In genomic region chr4:72677886-72678285, GRCh38 we compare ENCODE assay signal across 39 cellular contexts.
"Had no signal": no experiment of that assay in that cellular context is flagged by ENCODE, and none has a peak within 500 bp of the region (broad histone marks: within the 10 kb centered on the region; RNA-seq: fewer than 3 reads in every experiment).

No MANE protein-coding gene starts in this region.

- DNase-seq: activated effector memory CD4-positive, alpha-beta T cell treated with anti-CD3 and anti-CD28 coated beads, Interleukin-2, amount 50 U/mL, for 16 hours; activated effector memory CD4-positive, alpha-beta T cell treated with Interleukin-2 at 50 U/mL for 16 hours; activated gamma-delta T cell; activated gamma-delta T cell treated with Interleukin-2 at 50 U/mL for 16 hours; activated naive CD4-positive, alpha-beta T cell; activated naive CD4-positive, alpha-beta T cell treated with anti-CD3 and anti-CD28 coated beads for 36 hours; activated naive CD4-positive, alpha-beta T cell treated with anti-CD3 and anti-CD28 coated beads, Interleukin-2, amount 10 ng/mL, durations not matched to agents 7 days and 5 days; activated naive CD4-positive, alpha-beta T cell treated with anti-CD3 and anti-CD28 coated beads, Interleukin-2, amount 50 U/mL, for 16 hours; activated naive CD4-positive, alpha-beta T cell treated with Interleukin-2 at 50 U/mL for 16 hours; activated naive CD8-positive, alpha-beta T cell treated with anti-CD3 and anti-CD28 coated beads for 36 hours; activated naive CD8-positive, alpha-beta T cell treated with anti-CD3 and anti-CD28 coated beads, Interleukin-2, amount 10 ng/mL, durations not matched to agents 7 days and 5 days; activated naive CD8-positive, alpha-beta T cell treated with anti-CD3 and anti-CD28 coated beads, Interleukin-2, amount 50 U/mL, for 24 hours; activated T-cell treated with anti-CD3 and anti-CD28 coated beads, Interleukin-2, amount 50 U/mL, for 1 hour; activated T-cell treated with anti-CD3 and anti-CD28 coated beads, Interleukin-2, amount 50 U/mL, for 24 hours; activated T-cell treated with anti-CD3 and anti-CD28 coated beads, Interleukin-2, amount 50 U/mL, for 4 hours; activated T-cell treated with anti-CD3 and anti-CD28 coated beads, Interleukin-2, amount 50 U/mL, for 48 hours; activated T-cell treated with anti-CD3 and anti-CD28 coated beads, Interleukin-2, amount 50 U/mL, for 72 hours; adrenal gland; amniotic stem cell; amygdala; anterior cingulate cortex; aorta; brain microvascular endothelial cell; central memory CD4-positive, alpha-beta T cell; cerebellar nuclear complex had no signal

- H3K27me3 ChIP-seq: adrenal gland, ascending aorta, body of pancreas, brain microvascular endothelial cell, breast epithelium, cardiac muscle cell had no signal

- H3K27me3 Mint-ChIP-seq: activated naive CD4-positive, alpha-beta T cell treated with anti-CD3 and anti-CD28 coated beads, Interleukin-2, amount 10 ng/mL, durations not matched to agents 7 days and 5 days; activated naive CD8-positive, alpha-beta T cell treated with anti-CD3 and anti-CD28 coated beads, Interleukin-2, amount 10 ng/mL, durations not matched to agents 7 days and 5 days; activated T-helper 17 cell treated with anti-CD3 and anti-CD28 coated beads, Interleukin-2, amount 50 U/mL, for 72 hours had no signal

- H3K9me3 ChIP-seq: ascending aorta, body of pancreas, breast epithelium had no signal

- H3K4me1 Mint-ChIP-seq: activated naive CD4-positive, alpha-beta T cell treated with anti-CD3 and anti-CD28 coated beads, Interleukin-2, amount 10 ng/mL, durations not matched to agents 7 days and 5 days; activated naive CD4-positive, alpha-beta T cell treated with anti-CD3 and anti-CD28 coated beads, Interleukin-2, amount 50 U/mL, for 24 hours; activated naive CD8-positive, alpha-beta T cell treated with anti-CD3 and anti-CD28 coated beads for 36 hours; activated naive CD8-positive, alpha-beta T cell treated with anti-CD3 and anti-CD28 coated beads, Interleukin-2, amount 10 ng/mL, durations not matched to agents 7 days and 5 days; activated naive CD8-positive, alpha-beta T cell treated with anti-CD3 and anti-CD28 coated beads, Interleukin-2, amount 50 U/mL, for 24 hours; activated T-helper 17 cell treated with anti-CD3 and anti-CD28 coated beads, Interleukin-2, amount 50 U/mL, for 72 hours; brain; central memory CD8-positive, alpha-beta T cell had no signal

- H3K9me3 Mint-ChIP-seq: activated naive CD4-positive, alpha-beta T cell treated with anti-CD3 and anti-CD28 coated beads for 36 hours; activated naive CD4-positive, alpha-beta T cell treated with anti-CD3 and anti-CD28 coated beads, Interleukin-2, amount 10 ng/mL, durations not matched to agents 7 days and 5 days; activated naive CD8-positive, alpha-beta T cell treated with anti-CD3 and anti-CD28 coated beads for 36 hours; activated T-cell treated with anti-CD3 and anti-CD28 coated beads, Interleukin-2, amount 50 U/mL, for 24 hours; activated T-helper 1 cell treated with anti-CD3 and anti-CD28 coated beads, Interleukin-12 subunit alpha, Interleukin-12 subunit beta, Interleukin-2, Interleukin-4 antibody, amounts not matched to agents 30 ng/mL and 10 ng/mL and 1 ng/mL, durations not matched to agents 14 hours and 24 hours and 36 hours; activated T-helper 17 cell treated with anti-CD3 and anti-CD28 coated beads, Interleukin-2, amount 50 U/mL, for 72 hours; activated T-helper 2 cell treated with anti-CD3 and anti-CD28 coated beads, Interferon-gamma antibody, Interleukin-2, Interleukin-4, amounts not matched to agents 10 μg/mL and 5 μg/mL and 100 μg/mL, durations not matched to agents 14 hours and 24 hours and 36 hours had no signal

- FAIRE-seq: astrocyte, bronchial epithelial cell had no signal

- H3K4me3 ChIP-seq: adrenal gland, ascending aorta, body of pancreas, breast epithelium, cardiac muscle cell had no signal

- H3K27ac ChIP-seq: adrenal gland, ascending aorta, body of pancreas, brain microvascular endothelial cell, breast epithelium, cardiac muscle cell had no signal

- H3K4me1 ChIP-seq: adrenal gland, ascending aorta, body of pancreas, breast epithelium had no signal

- H3K36me3 ChIP-seq: adrenal gland, ascending aorta, brain microvascular endothelial cell, breast epithelium, cardiac muscle cell had no signal

- H3K27ac Mint-ChIP-seq: activated naive CD4-positive, alpha-beta T cell treated with anti-CD3 and anti-CD28 coated beads for 36 hours; activated naive CD4-positive, alpha-beta T cell treated with anti-CD3 and anti-CD28 coated beads, Interleukin-2, amount 10 ng/mL, durations not matched to agents 7 days and 5 days; activated naive CD4-positive, alpha-beta T cell treated with anti-CD3 and anti-CD28 coated beads, Interleukin-2, amount 50 U/mL, for 24 hours; activated naive CD4-positive, alpha-beta T cell treated with anti-CD3 and anti-CD28 coated beads, Interleukin-2, amount 50 U/mL, for 72 hours; activated naive CD8-positive, alpha-beta T cell; activated naive CD8-positive, alpha-beta T cell treated with anti-CD3 and anti-CD28 coated beads for 36 hours; activated naive CD8-positive, alpha-beta T cell treated with anti-CD3 and anti-CD28 coated beads, Interleukin-2, amount 10 ng/mL, durations not matched to agents 7 days and 5 days; activated naive CD8-positive, alpha-beta T cell treated with anti-CD3 and anti-CD28 coated beads, Interleukin-2, amount 50 U/mL, for 24 hours; activated T-cell treated with anti-CD3 and anti-CD28 coated beads, Interleukin-2, amount 50 U/mL, for 24 hours; activated T-cell treated with anti-CD3 and anti-CD28 coated beads, Interleukin-2, amount 50 U/mL, for 72 hours; activated T-helper 1 cell treated with anti-CD3 and anti-CD28 coated beads, Interleukin-12 subunit alpha, Interleukin-12 subunit beta, Interleukin-2, Interleukin-4 antibody, amounts not matched to agents 30 ng/mL and 10 ng/mL and 1 ng/mL, durations not matched to agents 14 hours and 24 hours and 36 hours; activated T-helper 17 cell treated with anti-CD3 and anti-CD28 coated beads, Interleukin-2, amount 50 U/mL, for 72 hours; activated T-helper 2 cell treated with anti-CD3 and anti-CD28 coated beads, Interferon-gamma antibody, Interleukin-2, Interleukin-4, amounts not matched to agents 10 μg/mL and 5 μg/mL and 100 μg/mL, durations not matched to agents 14 hours and 24 hours and 36 hours; brain had no signal

- H3K36me3 Mint-ChIP-seq: activated naive CD4-positive, alpha-beta T cell treated with anti-CD3 and anti-CD28 coated beads, Interleukin-2, amount 10 ng/mL, durations not matched to agents 7 days and 5 days; activated naive CD4-positive, alpha-beta T cell treated with anti-CD3 and anti-CD28 coated beads, Interleukin-2, amount 50 U/mL, for 24 hours; activated naive CD4-positive, alpha-beta T cell treated with anti-CD3 and anti-CD28 coated beads, Interleukin-2, amount 50 U/mL, for 72 hours; activated naive CD8-positive, alpha-beta T cell; activated naive CD8-positive, alpha-beta T cell treated with anti-CD3 and anti-CD28 coated beads for 36 hours; activated naive CD8-positive, alpha-beta T cell treated with anti-CD3 and anti-CD28 coated beads, Interleukin-2, amount 10 ng/mL, durations not matched to agents 7 days and 5 days; brain had no signal

- H3K4me3 Mint-ChIP-seq: activated naive CD4-positive, alpha-beta T cell treated with anti-CD3 and anti-CD28 coated beads for 36 hours; activated naive CD4-positive, alpha-beta T cell treated with anti-CD3 and anti-CD28 coated beads, Interleukin-2, amount 10 ng/mL, durations not matched to agents 7 days and 5 days; activated naive CD4-positive, alpha-beta T cell treated with anti-CD3 and anti-CD28 coated beads, Interleukin-2, amount 50 U/mL, for 24 hours; activated naive CD8-positive, alpha-beta T cell; activated naive CD8-positive, alpha-beta T cell treated with anti-CD3 and anti-CD28 coated beads for 36 hours; activated naive CD8-positive, alpha-beta T cell treated with anti-CD3 and anti-CD28 coated beads, Interleukin-2, amount 10 ng/mL, durations not matched to agents 7 days and 5 days; activated naive CD8-positive, alpha-beta T cell treated with anti-CD3 and anti-CD28 coated beads, Interleukin-2, amount 50 U/mL, for 24 hours; activated T-cell treated with anti-CD3 and anti-CD28 coated beads, Interleukin-2, amount 50 U/mL, for 24 hours; activated T-cell treated with anti-CD3 and anti-CD28 coated beads, Interleukin-2, amount 50 U/mL, for 4 hours; activated T-cell treated with anti-CD3 and anti-CD28 coated beads, Interleukin-2, amount 50 U/mL, for 72 hours; activated T-helper 1 cell treated with anti-CD3 and anti-CD28 coated beads, Interleukin-12 subunit alpha, Interleukin-12 subunit beta, Interleukin-2, Interleukin-4 antibody, amounts not matched to agents 30 ng/mL and 10 ng/mL and 1 ng/mL, durations not matched to agents 14 hours and 24 hours and 36 hours; activated T-helper 17 cell treated with anti-CD3 and anti-CD28 coated beads, Interleukin-2, amount 50 U/mL, for 72 hours; brain; central memory CD8-positive, alpha-beta T cell had no signal
